Comparison of ENCODE assay signal across 27 cellular contexts in the genomic region with DNA sequence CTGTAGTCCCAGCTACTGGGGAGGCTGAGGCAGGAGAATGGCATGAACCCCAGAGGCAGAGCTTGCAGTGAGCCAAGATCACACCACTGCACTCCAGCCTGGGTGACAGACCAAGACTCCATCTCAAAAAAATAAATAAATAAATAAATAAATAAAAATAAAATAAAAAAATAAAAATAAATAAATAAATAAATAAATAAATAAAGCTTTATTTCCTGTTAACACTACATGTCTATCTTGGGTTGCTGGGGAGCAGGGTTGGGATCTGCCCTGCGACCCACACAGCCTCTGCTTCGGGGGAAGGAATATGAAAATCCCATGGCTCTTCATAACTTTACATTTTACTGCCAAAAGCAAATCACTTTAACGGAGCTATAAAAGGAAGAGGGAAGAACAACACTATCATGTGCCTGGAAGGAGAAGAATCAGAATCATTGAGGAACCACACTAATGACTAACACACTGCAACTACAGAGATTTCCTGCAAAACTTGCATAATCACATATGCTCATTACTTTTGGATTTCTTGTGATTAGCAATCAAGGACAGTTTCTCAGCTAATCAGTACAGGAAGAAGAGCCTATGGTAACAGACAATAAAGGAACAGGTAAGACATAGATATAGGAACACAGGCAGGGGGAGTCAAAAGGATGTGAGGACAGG.
DNase-seq lines count a peak whose midpoint lies in the region; ATAC-seq and TF ChIP-seq lines count a peak whose summit lies in the region.
"Had no signal": no experiment of that assay in that cellular context is flagged by ENCODE, and none has a peak within 500 bp of the region (broad histone marks: within the 10 kb centered on the region; RNA-seq: fewer than 3 reads in every experiment).

No MANE protein-coding gene starts in this region.

- peaks cover 11% of the 10 kb centered on the region for H3K9me3 Mint-ChIP-seq in MCF 10A (ENCODE audit: unreplicated experiment)
- peaks cover 10% of the 10 kb centered on the region for H3K9me3 Mint-ChIP-seq in WTC11
- H3K9me3 Mint-ChIP-seq: natural killer cell had no signal

- no TSS peak for BruUV-seq in MCF 10A (replicated peaks; lab: Mats Ljungman, UMichigan)

- H3K27me3 ChIP-seq in breast epithelium (no peaks in the 10 kb centered on the region), foreskin keratinocyte (no peaks in the 10 kb centered on the region), MM.1S (replicated peaks; ENCODE audit: insufficient read depth, low read length) (no peaks in the 10 kb centered on the region)
- H3K27me3 ChIP-seq: BLaER1, stomach had no signal

- H3K4me3 Mint-ChIP-seq in MCF 10A (ENCODE audit: unreplicated experiment) (no peak overlapping the region), WTC11 (no peak overlapping the region)
- H3K4me3 Mint-ChIP-seq: endodermal cell, natural killer cell had no signal

- no peaks in the 10 kb centered on the region for H3K79me2 ChIP-seq in MM.1S (ENCODE audit: low read length)
- H3K79me2 ChIP-seq: parathyroid adenoma had no signal

- H3K4me1 ChIP-seq in breast epithelium: no peaks in the 10 kb centered on the region
- H3K4me1 ChIP-seq in foreskin keratinocyte: peaks cover 3% of the 10 kb centered on the region
- H3K4me1 ChIP-seq in MM.1S (ENCODE audit: low read length): no peaks in the 10 kb centered on the region
- H3K4me1 ChIP-seq: BLaER1, parathyroid adenoma had no signal

- no peak overlapping the region for H2AFZ ChIP-seq in MM.1S (ENCODE audit: low read length)
- H2AFZ ChIP-seq: parathyroid adenoma had no signal

- H3K4me1 Mint-ChIP-seq in MCF 10A (ENCODE audit: insufficient read depth, unreplicated experiment) (peaks cover 12% of the 10 kb centered on the region), WTC11 (no peaks in the 10 kb centered on the region; the same call in 1 of the 2 replicates)
- H3K4me1 Mint-ChIP-seq: natural killer cell had no signal

- intact Hi-C loops in MCF 10A (cut with micrococcal nuclease) (no loop called here), breast epithelium (cut with DNase I; ENCODE audit: low total_unique reads) (no loop called here)

- POLR2A ChIA-PET in MCF 10A (lab: Yijun Ruan, JAX) (interaction anchor here (0.8 to 1.5 kb wide), 3 partner anchors 8 to 61 kb away, joined by 3 to 4 read pairs (median 3); no protein-coding TSS in a partner anchor), WTC11 (lab: Charles Lee) (no interaction called here)

- H3K9me3 ChIP-seq in breast epithelium: peaks cover 0 to 4% of the 10 kb centered on the region in 2 donors
- H3K9me3 ChIP-seq in MM.1S (replicated peaks; ENCODE audit: insufficient read depth, low read length): no peaks in the 10 kb centered on the region

- no peak overlapping the region for H3K4me2 ChIP-seq in MM.1S (ENCODE audit: low read depth, low read length)
- H3K4me2 ChIP-seq: BLaER1 had no signal

- peak; percentile 55 for DNase-seq in MCF 10A (ENCODE audit: unreplicated experiment)
- no peak for DNase-seq in breast epithelium (ENCODE audit: low spot score in 2 of 2)
- no peak for DNase-seq in WTC11 (ENCODE audit: low spot score)
- DNase-seq in foreskin keratinocyte: peak; percentile 21 to 32
- no peak for DNase-seq in cortex of kidney (lab: John Stamatoyannopoulos, UW)
- no peak for DNase-seq in MM.1S
- DNase-seq: activated CD4-positive, alpha-beta T cell treated with anti-CD3 and anti-CD28 coated beads, Interleukin-2, amount 50 U/mL, for 1 hour; activated CD8-positive, alpha-beta memory T cell treated with anti-CD3 and anti-CD28 coated beads, Interleukin-2, amount 50 U/mL, for 48 hours; activated gamma-delta T cell; amygdala; endodermal cell; GDM1; hypothalamus; mesendoderm; natural killer cell; NCI-H1048; NCI-H2029 treated with DMSO at 0.1 percent for 48 hours; Right ventricle myocardium superior; small intestine; stimulated activated CD4-positive, alpha-beta T cell treated with anti-CD3 and anti-CD28 coated beads, Interleukin-4, amount 100 ng/mL, for 24 hours; stomach had no signal

- H3K27ac Mint-ChIP-seq in MCF 10A (ENCODE audit: low read depth, unreplicated experiment) (no peak overlapping the region), WTC11 (no peak overlapping the region)
- H3K27ac Mint-ChIP-seq: endodermal cell, natural killer cell had no signal

- H3K9me2 ChIP-seq in MM.1S (replicated peaks; ENCODE audit: insufficient read depth, low read length): no peaks in the 10 kb centered on the region

- H3K27ac ChIP-seq in breast epithelium (no peak overlapping the region), foreskin keratinocyte (no peak overlapping the region), MM.1S (ENCODE audit: low read length) (no peak overlapping the region)
- H3K27ac ChIP-seq: 22Rv1, BLaER1, parathyroid adenoma had no signal

- H3K4me3 ChIP-seq in breast epithelium (no peak overlapping the region), MM.1S (ENCODE audit: low read length) (no peak overlapping the region)
- H3K4me3 ChIP-seq: BLaER1, stomach had no signal

- CTCF ChIA-PET in MCF 10A (lab: Yijun Ruan, JAX): interaction anchor here (0.6 kb wide), 1 partner anchor 56 kb away, joined by 3 read pairs; no protein-coding TSS in a partner anchor
- CTCF ChIA-PET in WTC11 (lab: Charles Lee): interaction anchor here (0.8 to 1.7 kb wide), 2 partner anchors 164 to 206 kb away, joined by 3 to 4 read pairs; partner anchors contain the start of gene CR2

- no peaks in the 10 kb centered on the region for H3F3A ChIP-seq in MM.1S (ENCODE audit: insufficient read depth, low read length)

- TF ChIP-seq CTCF in MCF 10A (IDR thresholded peaks at IDR 0.05; ENCODE audit: unreplicated experiment): no peak
- TF ChIP-seq CTCF in breast epithelium (IDR thresholded peaks at IDR 0.05): no peak
- TF ChIP-seq CTCF in WTC11 (IDR thresholded peaks at IDR 0.05): no peak
- no peak for TF ChIP-seq CTCF in foreskin keratinocyte (conservative IDR thresholded peaks at IDR 0.05)
- TF ChIP-seq CTCF in MM.1S (IDR thresholded peaks at IDR 0.05; ENCODE audit: low read length): no peak

- no peaks in the 10 kb centered on the region for H4K20me1 ChIP-seq in MM.1S (ENCODE audit: insufficient read depth, low read length)
- H4K20me1 ChIP-seq: BLaER1 had no signal

- no peaks in the 10 kb centered on the region for H3K27me3 Mint-ChIP-seq in MCF 10A (ENCODE audit: insufficient read depth, unreplicated experiment)
- no peaks in the 10 kb centered on the region for H3K27me3 Mint-ChIP-seq in WTC11 (ENCODE audit: low read depth)

- TF ChIP-seq POLR2A in breast epithelium (IDR thresholded peaks at IDR 0.05): no peak

- H3K36me3 Mint-ChIP-seq in MCF 10A (ENCODE audit: insufficient read depth, unreplicated experiment) (peaks cover 5% of the 10 kb centered on the region), WTC11 (peaks cover 2% of the 10 kb centered on the region; the same call in 1 of the 2 replicates)

- no peaks in the 10 kb centered on the region for H3K36me3 ChIP-seq in breast epithelium
- no peaks in the 10 kb centered on the region for H3K36me3 ChIP-seq in MM.1S (replicated peaks; ENCODE audit: insufficient read depth, low read length)
- H3K36me3 ChIP-seq: BLaER1, stomach had no signal

- ATAC-seq in WTC11: no peak
- no peak for ATAC-seq in foreskin keratinocyte
- ATAC-seq in HG02885 (IDR thresholded peaks at IDR 0.05; ENCODE audit: poor library complexity, unreplicated experiment): no peak
- ATAC-seq in GM21447 (IDR thresholded peaks at IDR 0.05; ENCODE audit: unreplicated experiment): no peak
- ATAC-seq: HepG2, natural killer cell had no signal

- H3K9ac ChIP-seq in MM.1S (ENCODE audit: low read length): no peak overlapping the region
- H3K9ac ChIP-seq: BLaER1, parathyroid adenoma had no signal

TF ChIP-seq in WTC11, 78 proteins besides CTCF, POLR2A, EP300 and RAD21:
- no peak for TF ChIP-seq ATF1 (CRISPR knock-in tag; IDR thresholded peaks at IDR 0.05)
- peak; percentile 93 for TF ChIP-seq HMGA2 (CRISPR knock-in tag; IDR thresholded peaks at IDR 0.05)

Comparison
In these comparisons a context has a peak if more than half of its experiments do, and no peak if none do; other contexts are left out.
1. DNase-seq: peak in MCF 10A (single experiment) and foreskin keratinocyte (2 of 2); none in breast epithelium (0 of 2), WTC11 (single experiment), cortex of kidney (single experiment) and MM.1S (single experiment).